Comparison of ENCODE assay signal across 19 cellular contexts in genomic region chr11:2588809-2589537, GRCh38.
DNase-seq lines count a peak whose midpoint lies in the region; ATAC-seq and TF ChIP-seq lines count a peak whose summit lies in the region.
"Had no signal": no experiment of that assay in that cellular context is flagged by ENCODE, and none has a peak within 500 bp of the region (broad histone marks: within the 10 kb centered on the region; RNA-seq: fewer than 3 reads in every experiment).

No MANE protein-coding gene starts in this region.

- DNase-seq in activated CD4-positive, alpha-beta T cell treated with anti-CD3 and anti-CD28 coated beads for 1 hour = peak; percentile 3
- DNase-seq in activated CD4-positive, alpha-beta T cell treated with anti-CD3 and anti-CD28 coated beads, Interleukin-2, amount 10 ng/mL, durations not matched to agents 24 days and 14 days = no peak
- DNase-seq in SW480 (ENCODE audit: low spot score) (peak; percentile 49), left colon (peak; percentile 68 to 71), suprapubic skin (ENCODE audit: low spot score in 2 of 2) (peak; percentile 33 to 76), dedifferentiated amniotic fluid mesenchymal stem cell (ENCODE audit: extremely low spot score) (no peak)
- DNase-seq in stimulated activated naive CD4-positive, alpha-beta T cell treated with Interleukin-2 at 50 U/mL for 16 hours (lab: John Stamatoyannopoulos, UW) = no peak
- DNase-seq: activated T-cell treated with anti-CD3 and anti-CD28 coated beads for 4 hours; effector memory CD8-positive, alpha-beta T cell; nephron progenitor cell; RPMI8226; stimulated activated CD4-positive, alpha-beta T cell treated with anti-CD3 and anti-CD28 coated beads, Interleukin-2, amount 100 ng/mL, for 48 hours had no signal

- H3K9me3 ChIP-seq in suprapubic skin = no peaks in the 10 kb centered on the region
- H3K9me3 ChIP-seq: right lobe of liver had no signal

- ATAC-seq in left colon (peak; percentile 95), HG02623 (IDR thresholded peaks at IDR 0.05; ENCODE audit: unreplicated experiment) (no peak)
- ATAC-seq: effector memory CD8-positive, alpha-beta T cell; right lobe of liver had no signal

- intact Hi-C loops in activated CD4-positive, alpha-beta T cell treated with anti-CD3 and anti-CD28 coated beads, Interleukin-2, amount 10 ng/mL, durations not matched to agents 24 days and 14 days (cut with micrococcal nuclease) = no loop called here
- intact Hi-C loops in left colon (cut with DNase I, micrococcal nuclease) = no loop called here

- no peaks in the 10 kb centered on the region for H3K4me1 Mint-ChIP-seq in activated CD4-positive, alpha-beta T cell treated with anti-CD3 and anti-CD28 coated beads, Interleukin-2, amount 10 ng/mL, durations not matched to agents 24 days and 14 days
- H3K4me1 Mint-ChIP-seq: activated naive CD4-positive, alpha-beta T cell treated with anti-CD3 and anti-CD28 coated beads, Interleukin-2, amount 50 U/mL, for 24 hours; IgD-negative memory B cell had no signal

- H3K27me3 Mint-ChIP-seq in activated CD4-positive, alpha-beta T cell treated with anti-CD3 and anti-CD28 coated beads, Interleukin-2, amount 10 ng/mL, durations not matched to agents 24 days and 14 days = no peaks in the 10 kb centered on the region
- H3K27me3 Mint-ChIP-seq: activated naive CD4-positive, alpha-beta T cell treated with anti-CD3 and anti-CD28 coated beads, Interleukin-2, amount 50 U/mL, for 24 hours; CD4-positive, alpha-beta T cell; effector memory CD8-positive, alpha-beta T cell; IgD-negative memory B cell had no signal

- H3K9me3 Mint-ChIP-seq in activated CD4-positive, alpha-beta T cell treated with anti-CD3 and anti-CD28 coated beads, Interleukin-2, amount 10 ng/mL, durations not matched to agents 24 days and 14 days = no peaks in the 10 kb centered on the region
- H3K9me3 Mint-ChIP-seq: activated naive CD4-positive, alpha-beta T cell treated with anti-CD3 and anti-CD28 coated beads, Interleukin-2, amount 50 U/mL, for 24 hours; CD4-positive, alpha-beta T cell; effector memory CD8-positive, alpha-beta T cell; IgD-negative memory B cell; T-helper 1 cell treated with Interleukin-12 subunit alpha and Interleukin-12 subunit beta and Interleukin-4 antibody, amounts not matched to agents 30 μg/mL and 1 μg/mL, for 36 hours had no signal

- no peak for TF ChIP-seq CTCF in suprapubic skin (IDR thresholded peaks at IDR 0.05)

- 83% methylated on average over 9 of the region's 29 CpGs for WGBS in suprapubic skin

- H3K27ac Mint-ChIP-seq in activated CD4-positive, alpha-beta T cell treated with anti-CD3 and anti-CD28 coated beads, Interleukin-2, amount 10 ng/mL, durations not matched to agents 24 days and 14 days = no peak overlapping the region
- H3K27ac Mint-ChIP-seq: activated naive CD4-positive, alpha-beta T cell treated with anti-CD3 and anti-CD28 coated beads, Interleukin-2, amount 50 U/mL, for 24 hours; CD4-positive, alpha-beta T cell; effector memory CD8-positive, alpha-beta T cell; nephron progenitor cell; T-helper 1 cell treated with Interleukin-12 subunit alpha and Interleukin-12 subunit beta and Interleukin-4 antibody, amounts not matched to agents 30 μg/mL and 1 μg/mL, for 36 hours had no signal

- H3K27me3 ChIP-seq in suprapubic skin = no peaks in the 10 kb centered on the region
- H3K27me3 ChIP-seq: right lobe of liver, tibial nerve had no signal

- H3K4me3 Mint-ChIP-seq in activated CD4-positive, alpha-beta T cell treated with anti-CD3 and anti-CD28 coated beads, Interleukin-2, amount 10 ng/mL, durations not matched to agents 24 days and 14 days = no peak overlapping the region
- H3K4me3 Mint-ChIP-seq: activated naive CD4-positive, alpha-beta T cell treated with anti-CD3 and anti-CD28 coated beads, Interleukin-2, amount 50 U/mL, for 24 hours; CD4-positive, alpha-beta T cell; effector memory CD8-positive, alpha-beta T cell; IgD-negative memory B cell; nephron progenitor cell; T-helper 1 cell treated with Interleukin-12 subunit alpha and Interleukin-12 subunit beta and Interleukin-4 antibody, amounts not matched to agents 30 μg/mL and 1 μg/mL, for 36 hours had no signal

- no peak for TF ChIP-seq EP300 in suprapubic skin (IDR thresholded peaks at IDR 0.05)

- H3K36me3 ChIP-seq in suprapubic skin = no peaks in the 10 kb centered on the region
- H3K36me3 ChIP-seq: right lobe of liver had no signal

- H3K4me1 ChIP-seq in suprapubic skin = no peaks in the 10 kb centered on the region
- H3K4me1 ChIP-seq: right lobe of liver had no signal

- no peak overlapping the region for H3K27ac ChIP-seq in suprapubic skin
- H3K27ac ChIP-seq: right lobe of liver, tibial nerve had no signal

- H3K36me3 Mint-ChIP-seq in activated CD4-positive, alpha-beta T cell treated with anti-CD3 and anti-CD28 coated beads, Interleukin-2, amount 10 ng/mL, durations not matched to agents 24 days and 14 days (ENCODE audit: low read depth) = peaks cover 3% of the 10 kb centered on the region
- H3K36me3 Mint-ChIP-seq: IgD-negative memory B cell had no signal

- TF ChIP-seq POLR2A in suprapubic skin (IDR thresholded peaks at IDR 0.05) = no peak

- no peak overlapping the region for H3K4me3 ChIP-seq in suprapubic skin
- H3K4me3 ChIP-seq: right lobe of liver, tibial nerve had no signal

Comparison
In these comparisons a context has a peak if more than half of its experiments do, and no peak if none do; other contexts are left out.
1. DNase-seq: peak in activated CD4-positive, alpha-beta T cell treated with anti-CD3 and anti-CD28 coated beads for 1 hour (single experiment), SW480 (single experiment), left colon (2 of 2) and suprapubic skin (2 of 2); none in activated CD4-positive, alpha-beta T cell treated with anti-CD3 and anti-CD28 coated beads, Interleukin-2, amount 10 ng/mL, durations not matched to agents 24 days and 14 days (single experiment), stimulated activated naive CD4-positive, alpha-beta T cell treated with Interleukin-2 at 50 U/mL for 16 hours (single experiment) and dedifferentiated amniotic fluid mesenchymal stem cell (single experiment).